In genomic region chr10:4181690-4182089, GRCh38 we compare ENCODE assay signal across 18 cellular contexts.
A peak's percentile ranks its signal among the peaks of the same experiment; 100 is the strongest.
DNase-seq lines count a peak whose midpoint lies in the region; ATAC-seq, FAIRE-seq and TF ChIP-seq lines count a peak whose summit lies in the region.
"Had no signal": no experiment of that assay in that cellular context is flagged by ENCODE, and none has a peak within 500 bp of the region (broad histone marks: within the 10 kb centered on the region; RNA-seq: fewer than 3 reads in every experiment).

No MANE protein-coding gene starts in this region.

- H3K36me3 ChIP-seq in CD4-positive, CD25-positive, alpha-beta regulatory T cell (ENCODE audit: control insufficient read depth, insufficient read depth, low read length) = no peaks in the 10 kb centered on the region
- no peaks in the 10 kb centered on the region for H3K36me3 ChIP-seq in lower lobe of right lung
- H3K36me3 ChIP-seq: ascending aorta had no signal

- H3K27ac ChIP-seq in CD4-positive, CD25-positive, alpha-beta regulatory T cell (ENCODE audit: insufficient read depth, low read length, poor library complexity, severe bottlenecking) = no peak overlapping the region
- no peak overlapping the region for H3K27ac ChIP-seq in lower lobe of right lung
- H3K27ac ChIP-seq: ascending aorta had no signal

- no peak for ATAC-seq in CD4-positive, CD25-positive, alpha-beta regulatory T cell (ENCODE audit: low read depth in 2 of 2)
- ATAC-seq in lower lobe of right lung = no peak
- ATAC-seq: WTC11 had no signal

- H3K4me1 ChIP-seq in CD4-positive, CD25-positive, alpha-beta regulatory T cell (ENCODE audit: control insufficient read depth, insufficient read depth, low read length, poor library complexity, severe bottlenecking) = no peaks in the 10 kb centered on the region
- H3K4me1 ChIP-seq in lower lobe of right lung = peaks cover 4% of the 10 kb centered on the region

- H3K9me3 Mint-ChIP-seq in CD4-positive, CD25-positive, alpha-beta regulatory T cell = peaks cover 0 to 2% (median 0%) of the 10 kb centered on the region in 7 donors
- H3K9me3 Mint-ChIP-seq: activated T-helper 2 cell treated with anti-CD3 and anti-CD28 coated beads, Interferon-gamma antibody, Interleukin-2, Interleukin-4, amounts not matched to agents 10 μg/mL and 5 μg/mL and 100 μg/mL, durations not matched to agents 14 hours and 24 hours and 36 hours; CD4-positive, alpha-beta memory T cell had no signal

- H3K27me3 ChIP-seq in CD4-positive, CD25-positive, alpha-beta regulatory T cell (ENCODE audit: control insufficient read depth, insufficient read depth, low read length) = no peaks in the 10 kb centered on the region
- no peaks in the 10 kb centered on the region for H3K27me3 ChIP-seq in lower lobe of right lung (ENCODE audit: low read depth)
- H3K27me3 ChIP-seq: ascending aorta had no signal

- H3K4me3 ChIP-seq in CD4-positive, CD25-positive, alpha-beta regulatory T cell (ENCODE audit: low read depth, low read length) = peak overlapping the region; percentile 8
- H3K4me3 ChIP-seq in fibroblast of the aortic adventitia (ENCODE audit: low read depth, low read length) (no peak overlapping the region), lower lobe of right lung (no peak overlapping the region)
- H3K4me3 ChIP-seq: ascending aorta had no signal

- FAIRE-seq in GM18507 (lab: Jason Lieb, UNC) = peak; percentile 42
- FAIRE-seq: RCC 7860 had no signal

- H3K36me3 Mint-ChIP-seq in CD4-positive, CD25-positive, alpha-beta regulatory T cell = no peaks in the 10 kb centered on the region
- H3K36me3 Mint-ChIP-seq: CD4-positive, alpha-beta memory T cell; WTC11 had no signal

- peak overlapping the region in 2 of 3 donors; percentile 28 to 48 for H3K27ac Mint-ChIP-seq in CD4-positive, CD25-positive, alpha-beta regulatory T cell
- H3K27ac Mint-ChIP-seq: activated T-helper 2 cell treated with anti-CD3 and anti-CD28 coated beads, Interferon-gamma antibody, Interleukin-2, Interleukin-4, amounts not matched to agents 10 μg/mL and 5 μg/mL and 100 μg/mL, durations not matched to agents 14 hours and 24 hours and 36 hours; CD4-positive, alpha-beta memory T cell; progenitor cell of endocrine pancreas; WTC11 had no signal

- H3K9me3 ChIP-seq in CD4-positive, CD25-positive, alpha-beta regulatory T cell (ENCODE audit: control insufficient read depth in 2 of 2, low read length in 2 of 2) = no peaks in the 10 kb centered on the region
- H3K9me3 ChIP-seq in lower lobe of right lung = no peaks in the 10 kb centered on the region
- H3K9me3 ChIP-seq: ascending aorta had no signal

- intact Hi-C loops in lower lobe of right lung (cut with DNase I) = no loop called here

- in situ Hi-C loops in KBM-7 (cut with MboI; ENCODE audit: low pct_unique_long_range_greater_than_20kb, low sequenced_read_pairs) = no loop called here

- no peaks in the 10 kb centered on the region for H3K27me3 Mint-ChIP-seq in CD4-positive, CD25-positive, alpha-beta regulatory T cell
- H3K27me3 Mint-ChIP-seq: CD4-positive, alpha-beta memory T cell; progenitor cell of endocrine pancreas had no signal

- TF ChIP-seq CTCF in fibroblast of the aortic adventitia (IDR thresholded peaks at IDR 0.05; ENCODE audit: insufficient read depth, low read length) (no peak), lower lobe of right lung (IDR thresholded peaks at IDR 0.05) (no peak)

- DNase-seq in CD4-positive, CD25-positive, alpha-beta regulatory T cell = peak in 1 of 3 donors; percentile 27
- DNase-seq in GM18507 (ENCODE audit: extremely low spot score, insufficient read length, low read depth) = no peak
- DNase-seq in MV-4-11 (lab: John Stamatoyannopoulos, UW) = peak; percentile 5
- peak; percentile 9 for DNase-seq in fibroblast of the aortic adventitia (ENCODE audit: low read depth)
- no peak for DNase-seq in stimulated activated CD4-positive, alpha-beta T cell treated with anti-CD3 and anti-CD28 coated beads, Interleukin-1b, Interleukin-23, amount 100 ng/mL, for 48 hours
- DNase-seq in germinal center (ENCODE audit: low spot score) = no peak
- no peak for DNase-seq in lower lobe of right lung
- no peak for DNase-seq in KBM-7
- DNase-seq: CD4-positive, alpha-beta memory T cell; cortex of kidney; NCI-H1930; NCI-H526 treated with DMSO at 0.1 percent for 48 hours; substantia nigra had no signal

- peak overlapping the region in 2 of 4 donors; percentile 16 to 61 for H3K4me3 Mint-ChIP-seq in CD4-positive, CD25-positive, alpha-beta regulatory T cell
- H3K4me3 Mint-ChIP-seq: WTC11 had no signal

- H3K4me1 Mint-ChIP-seq in CD4-positive, CD25-positive, alpha-beta regulatory T cell = peaks cover 6 to 15% (median 12%) of the 10 kb centered on the region in 4 donors

Comparison
In these comparisons a context has a peak if more than half of its experiments do, and no peak if none do; other contexts are left out.
1. DNase-seq: peak in MV-4-11 (single experiment) and fibroblast of the aortic adventitia (single experiment); none in GM18507 (single experiment), stimulated activated CD4-positive, alpha-beta T cell treated with anti-CD3 and anti-CD28 coated beads, Interleukin-1b, Interleukin-23, amount 100 ng/mL, for 48 hours (single experiment), germinal center (single experiment), lower lobe of right lung (single experiment) and KBM-7 (single experiment).